Comparison of ENCODE assay signal across 17 cellular contexts in genomic region chr7:106247827-106248201, GRCh38. TPM values are rescaled to one million over a fixed set of nuclear protein-coding genes. Genes with fewer than 3 reads are reported as not detected.
DNase-seq lines count a peak whose midpoint lies in the region; ATAC-seq and TF ChIP-seq lines count a peak whose summit lies in the region.
"Had no signal": no experiment of that assay in that cellular context is flagged by ENCODE, and none has a peak within 500 bp of the region (broad histone marks: within the 10 kb centered on the region; RNA-seq: fewer than 3 reads in every experiment).

No MANE protein-coding gene starts in this region.

- H3K4me2 ChIP-seq in mesenchymal stem cell (ENCODE audit: low read length, poor library complexity, severe bottlenecking), result no peak overlapping the region
- H3K4me2 ChIP-seq: GM23338, PC-9 had no signal

- H3K27ac ChIP-seq in breast epithelium, result no peak overlapping the region
- H3K27ac ChIP-seq in mesenchymal stem cell (ENCODE audit: low read length, poor library complexity, severe bottlenecking), result no peak overlapping the region
- H3K27ac ChIP-seq in upper lobe of left lung, result no peak overlapping the region
- H3K27ac ChIP-seq in right atrium auricular region, result no peak overlapping the region

- TF ChIP-seq CTCF in MCF 10A (IDR thresholded peaks at IDR 0.05; ENCODE audit: unreplicated experiment) (no peak), breast epithelium (IDR thresholded peaks at IDR 0.05) (no peak), upper lobe of left lung (IDR thresholded peaks at IDR 0.05) (no peak), right atrium auricular region (IDR thresholded peaks at IDR 0.05) (no peak)

- POLR2A ChIA-PET in MCF 10A (lab: Yijun Ruan, JAX), result interaction anchor here (0.9 to 1.8 kb wide), 4 partner anchors 16 to 213 kb away, joined by 3 to 10 read pairs (median 4); no protein-coding TSS in a partner anchor
- POLR2A ChIA-PET in activated CD8-positive, alpha-beta T cell treated with anti-CD3 and anti-CD28 coated beads, Interleukin-2, amount 10 ng/mL, durations not matched to agents 7 days and 5 days (lab: Charles Lee), result no interaction called here

- H3K9me3 ChIP-seq in breast epithelium (no peaks in the 10 kb centered on the region), mesenchymal stem cell (ENCODE audit: control insufficient read depth, low read length) (peaks cover 13% of the 10 kb centered on the region), upper lobe of left lung (no peaks in the 10 kb centered on the region), right atrium auricular region (peaks cover 0 to 9% of the 10 kb centered on the region in 2 donors)
- H3K9me3 ChIP-seq: BE2C had no signal

- no peak overlapping the region for H4K91ac ChIP-seq in mesenchymal stem cell (ENCODE audit: low read length)

- H2BK12ac ChIP-seq in mesenchymal stem cell (ENCODE audit: low read length in 2 of 2), result no peak overlapping the region

- H4K8ac ChIP-seq in mesenchymal stem cell (ENCODE audit: low read length), result no peak overlapping the region

- H2BK120ac ChIP-seq in mesenchymal stem cell (ENCODE audit: low read depth, low read length), result no peak overlapping the region

- H3K27me3 ChIP-seq in breast epithelium (no peaks in the 10 kb centered on the region), mesenchymal stem cell (ENCODE audit: control insufficient read depth in 1 of 2, insufficient read depth in 1 of 2, low read length in 2 of 2) (no peaks in the 10 kb centered on the region), upper lobe of left lung (no peaks in the 10 kb centered on the region), right atrium auricular region (no peaks in the 10 kb centered on the region)
- H3K27me3 ChIP-seq: BE2C had no signal

- TF ChIP-seq POLR2A in breast epithelium (IDR thresholded peaks at IDR 0.05) (no peak), upper lobe of left lung (IDR thresholded peaks at IDR 0.05) (no peak)

- H3K4ac ChIP-seq in mesenchymal stem cell (ENCODE audit: low read depth in 1 of 2, low read length in 2 of 2), result no peak overlapping the region

- no peak overlapping the region for H3K23ac ChIP-seq in mesenchymal stem cell (ENCODE audit: low read length in 2 of 2)

- no peak overlapping the region for H3K18ac ChIP-seq in mesenchymal stem cell (ENCODE audit: low read depth in 1 of 2, low read length in 2 of 2)

- no peak for TF ChIP-seq EP300 in upper lobe of left lung (IDR thresholded peaks at IDR 0.05)

- H3K4me1 ChIP-seq in breast epithelium, result no peaks in the 10 kb centered on the region
- no peaks in the 10 kb centered on the region for H3K4me1 ChIP-seq in mesenchymal stem cell (ENCODE audit: control insufficient read depth, insufficient read depth, low read depth, low read length)
- H3K4me1 ChIP-seq in upper lobe of left lung, result no peaks in the 10 kb centered on the region
- H3K4me1 ChIP-seq in right atrium auricular region, result no peaks in the 10 kb centered on the region
- H3K4me1 ChIP-seq: BE2C had no signal

- H3K27ac Mint-ChIP-seq in MCF 10A (ENCODE audit: low read depth, unreplicated experiment), result peak overlapping the region; percentile 2
- no peak overlapping the region for H3K27ac Mint-ChIP-seq in activated CD8-positive, alpha-beta T cell treated with anti-CD3 and anti-CD28 coated beads, Interleukin-2, amount 10 ng/mL, durations not matched to agents 7 days and 5 days
- H3K27ac Mint-ChIP-seq: GM23338 had no signal

- DNase-seq in MCF 10A (ENCODE audit: unreplicated experiment), result no peak
- DNase-seq in breast epithelium (ENCODE audit: low spot score in 2 of 2), result no peak
- DNase-seq in activated CD8-positive, alpha-beta T cell treated with anti-CD3 and anti-CD28 coated beads, Interleukin-2, amount 10 ng/mL, durations not matched to agents 7 days and 5 days, result no peak
- peak; percentile 28 for DNase-seq in mesenchymal stem cell
- no peak for DNase-seq in upper lobe of left lung
- no peak for DNase-seq in right atrium auricular region (ENCODE audit: low spot score)
- no peak for DNase-seq in 8988T
- DNase-seq: BE2C; CD4-positive, alpha-beta memory T cell; DND-41; GDM1; KBM-7; NCI-H1048; NCI-H345; NCI-H69; PC-9 had no signal

- intact Hi-C loops in MCF 10A (cut with micrococcal nuclease), result no loop called here
- intact Hi-C loops in breast epithelium (cut with DNase I; ENCODE audit: low total_unique reads), result no loop called here

- CTCF ChIA-PET in MCF 10A (lab: Yijun Ruan, JAX), result interaction anchor here (0.6 to 0.7 kb wide), 2 partner anchors 211 to 295 kb away, joined by 3 to 4 read pairs; no protein-coding TSS in a partner anchor
- CTCF ChIA-PET in activated CD8-positive, alpha-beta T cell treated with anti-CD3 and anti-CD28 coated beads, Interleukin-2, amount 10 ng/mL, durations not matched to agents 7 days and 5 days (lab: Charles Lee), result no interaction called here

- BruUV-seq in MCF 10A (replicated peaks; lab: Mats Ljungman, UMichigan), result no TSS peak

- H3K36me3 Mint-ChIP-seq in MCF 10A (ENCODE audit: insufficient read depth, unreplicated experiment), result peaks cover 75% of the 10 kb centered on the region
- H3K36me3 Mint-ChIP-seq in activated CD8-positive, alpha-beta T cell treated with anti-CD3 and anti-CD28 coated beads, Interleukin-2, amount 10 ng/mL, durations not matched to agents 7 days and 5 days (ENCODE audit: low read depth), result peaks cover 37% of the 10 kb centered on the region

- H3K9me3 Mint-ChIP-seq in MCF 10A (ENCODE audit: unreplicated experiment), result peaks cover 25% of the 10 kb centered on the region
- peaks cover 6% of the 10 kb centered on the region for H3K9me3 Mint-ChIP-seq in activated CD8-positive, alpha-beta T cell treated with anti-CD3 and anti-CD28 coated beads, Interleukin-2, amount 10 ng/mL, durations not matched to agents 7 days and 5 days (ENCODE audit: insufficient read depth)

- H3K9ac ChIP-seq in mesenchymal stem cell (ENCODE audit: low read length), result no peak overlapping the region

- H3K4me1 Mint-ChIP-seq in MCF 10A (ENCODE audit: insufficient read depth, unreplicated experiment), result peaks cover 10% of the 10 kb centered on the region
- H3K4me1 Mint-ChIP-seq in activated CD8-positive, alpha-beta T cell treated with anti-CD3 and anti-CD28 coated beads, Interleukin-2, amount 10 ng/mL, durations not matched to agents 7 days and 5 days (ENCODE audit: low read depth), result no peaks in the 10 kb centered on the region
- H3K4me1 Mint-ChIP-seq: CD4-positive, alpha-beta memory T cell; GM23338 had no signal

- peak; percentile 20 for ATAC-seq in activated CD8-positive, alpha-beta T cell treated with anti-CD3 and anti-CD28 coated beads, Interleukin-2, amount 10 ng/mL, durations not matched to agents 7 days and 5 days
- ATAC-seq in upper lobe of left lung (ENCODE audit: low FRiP score in 2 of 2), result peak; percentile 31 to 59
- ATAC-seq: GM23338 had no signal

- H3K4me3 Mint-ChIP-seq in MCF 10A (ENCODE audit: unreplicated experiment), result no peak overlapping the region
- no peak overlapping the region for H3K4me3 Mint-ChIP-seq in activated CD8-positive, alpha-beta T cell treated with anti-CD3 and anti-CD28 coated beads, Interleukin-2, amount 10 ng/mL, durations not matched to agents 7 days and 5 days
- H3K4me3 Mint-ChIP-seq: GM23338 had no signal

- H2BK5ac ChIP-seq in mesenchymal stem cell (ENCODE audit: low read depth, low read length, poor library complexity, severe bottlenecking), result no peak overlapping the region

- H3K36me3 ChIP-seq in breast epithelium (no peaks in the 10 kb centered on the region), mesenchymal stem cell (ENCODE audit: control insufficient read depth in 1 of 2, insufficient read depth in 2 of 2, low read depth in 1 of 2, low read length in 2 of 2) (peaks cover 0 to 55% of the 10 kb centered on the region in 2 experiments), upper lobe of left lung (peaks cover 7 to 57% (median 22%) of the 10 kb centered on the region in 4 donors), right atrium auricular region (peaks cover 50% of the 10 kb centered on the region)

- H3K14ac ChIP-seq in mesenchymal stem cell (ENCODE audit: low read length in 2 of 2), result no peak overlapping the region

- WGBS in mesenchymal stem cell, result 97% methylated on average over 4 of the region's 4 CpGs
- 94 to 97% methylated on average over 4 of the region's 4 CpGs for WGBS in upper lobe of left lung, 2 donors

- no peaks in the 10 kb centered on the region for H3K27me3 Mint-ChIP-seq in MCF 10A (ENCODE audit: insufficient read depth, unreplicated experiment)
- H3K27me3 Mint-ChIP-seq in activated CD8-positive, alpha-beta T cell treated with anti-CD3 and anti-CD28 coated beads, Interleukin-2, amount 10 ng/mL, durations not matched to agents 7 days and 5 days (ENCODE audit: low read depth), result no peaks in the 10 kb centered on the region
- H3K27me3 Mint-ChIP-seq: CD4-positive, alpha-beta memory T cell had no signal

- no peak overlapping the region for H2BK15ac ChIP-seq in mesenchymal stem cell (ENCODE audit: low read depth, poor library complexity, severe bottlenecking)

- no peaks in the 10 kb centered on the region for H3K79me1 ChIP-seq in mesenchymal stem cell (replicated peaks; ENCODE audit: low read length, poor library complexity, severe bottlenecking)

- H2AK5ac ChIP-seq in mesenchymal stem cell (ENCODE audit: low read length, severe bottlenecking), result no peak overlapping the region

- no peak overlapping the region for H3K4me3 ChIP-seq in breast epithelium
- H3K4me3 ChIP-seq in mesenchymal stem cell (ENCODE audit: insufficient read depth in 1 of 2, low read depth in 1 of 2, low read length in 2 of 2), result no peak overlapping the region
- H3K4me3 ChIP-seq in upper lobe of left lung, result no peak overlapping the region
- no peak overlapping the region for H3K4me3 ChIP-seq in right atrium auricular region
- H3K4me3 ChIP-seq: GM23338, PC-9 had no signal

- H2AFZ ChIP-seq in mesenchymal stem cell (ENCODE audit: low read depth, low read length), result no peak overlapping the region
- H2AFZ ChIP-seq: GM23338, PC-9 had no signal

RNA-seq across cellular contexts. Expression of gene NAMPT, which starts 37.0 kb away (rescaled TPM):
- total RNA-seq in MCF 10A (2022), result 379 and 392 TPM in 2 replicates
- 100 to 1,000 TPM; 195 to 751 (median 536) TPM for total RNA-seq in breast epithelium
- 10 to 100 TPM; 65.5 to 69.3 TPM for total RNA-seq in activated CD8-positive, alpha-beta T cell treated with anti-CD3 and anti-CD28 coated beads, Interleukin-2, amount 10 ng/mL, durations not matched to agents 7 days and 5 days
- 61.9 TPM for polyA plus RNA-seq in mesenchymal stem cell (2013, experiment 1 of 2)
- polyA plus RNA-seq in mesenchymal stem cell (2013, experiment 2 of 2), result 63.3 TPM
- 100 to 1,000 TPM; 129 to 326 (median 212) TPM for total RNA-seq in upper lobe of left lung
- 100 to 1,000 TPM; 143 to 194 TPM for total RNA-seq in right atrium auricular region
